8 cellular contexts compared by ENCODE assay signal in the genomic region with DNA sequence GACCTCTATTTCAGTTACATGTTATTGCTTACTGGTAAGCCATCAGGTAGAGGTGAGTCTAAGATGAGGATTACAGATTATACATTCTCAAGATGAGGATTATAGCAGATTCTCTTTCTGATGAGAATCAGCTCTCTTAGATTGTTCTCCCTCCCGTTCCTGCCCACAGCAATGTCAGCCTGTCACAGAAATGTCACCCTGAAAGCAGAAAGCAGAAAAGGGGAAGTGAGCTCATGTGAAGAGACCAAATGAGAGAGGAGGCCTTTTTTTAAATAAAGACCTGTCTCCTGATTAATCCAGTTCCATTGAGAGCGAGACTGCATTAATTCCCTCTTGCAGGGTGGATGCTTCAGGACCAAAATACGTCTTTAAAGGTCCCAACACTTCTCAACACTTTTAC.
DNase-seq lines count a peak whose midpoint lies in the region; ATAC-seq and TF ChIP-seq lines count a peak whose summit lies in the region.
"Had no signal": no experiment of that assay in that cellular context is flagged by ENCODE, and none has a peak within 500 bp of the region (broad histone marks: within the 10 kb centered on the region; RNA-seq: fewer than 3 reads in every experiment).

No MANE protein-coding gene starts in this region.

- no peaks in the 10 kb centered on the region for H3K27me3 ChIP-seq in MM.1S (replicated peaks; ENCODE audit: insufficient read depth, low read length)
- no peaks in the 10 kb centered on the region for H3K27me3 ChIP-seq in brain microvascular endothelial cell (replicated peaks)
- H3K27me3 ChIP-seq in right atrium auricular region = no peaks in the 10 kb centered on the region

- H3F3A ChIP-seq in MM.1S (ENCODE audit: insufficient read depth, low read length) = no peaks in the 10 kb centered on the region

- H3K9me2 ChIP-seq in MM.1S (replicated peaks; ENCODE audit: insufficient read depth, low read length) = no peaks in the 10 kb centered on the region

- TF ChIP-seq CTCF in MM.1S (IDR thresholded peaks at IDR 0.05; ENCODE audit: low read length) = no peak
- no peak for TF ChIP-seq CTCF in brain microvascular endothelial cell (IDR thresholded peaks at IDR 0.05; ENCODE audit: low read depth, low read length, missing control alignments)
- TF ChIP-seq CTCF in right atrium auricular region (IDR thresholded peaks at IDR 0.05) = no peak

- H3K9ac ChIP-seq in MM.1S (ENCODE audit: low read length) = no peak overlapping the region

- in situ Hi-C loops in brain microvascular endothelial cell (cut with HindIII; ENCODE audit: low pct_ligation_motif_present, low sequenced_read_pairs) = no loop called here

- no peaks in the 10 kb centered on the region for H3K9me3 ChIP-seq in MM.1S (replicated peaks; ENCODE audit: insufficient read depth, low read length)
- H3K9me3 ChIP-seq in right atrium auricular region = peaks cover 0 to 4% of the 10 kb centered on the region in 2 donors

- no peak overlapping the region for H3K4me3 Mint-ChIP-seq in stimulated activated memory B cell treated with anti-CD40 and anti-IgM and Interleukin-4, amounts not matched to agents 10 μg/mL and 1 μg/mL and 100 μg/mL, for 72 hours
- H3K4me3 Mint-ChIP-seq: nephron had no signal

- no peak overlapping the region for H3K27ac Mint-ChIP-seq in stimulated activated memory B cell treated with anti-CD40 and anti-IgM and Interleukin-4, amounts not matched to agents 10 μg/mL and 1 μg/mL and 100 μg/mL, for 72 hours
- H3K27ac Mint-ChIP-seq: nephron had no signal

- H3K36me3 ChIP-seq in MM.1S (replicated peaks; ENCODE audit: insufficient read depth, low read length) (no peaks in the 10 kb centered on the region), brain microvascular endothelial cell (replicated peaks) (no peaks in the 10 kb centered on the region), right atrium auricular region (no peaks in the 10 kb centered on the region)

- peak; percentile 99 for ATAC-seq in HG02870 (IDR thresholded peaks at IDR 0.05; ENCODE audit: unreplicated experiment)
- peak; percentile 68 for ATAC-seq in stimulated activated memory B cell treated with anti-CD40 and anti-IgM and Interleukin-4, amounts not matched to agents 10 μg/mL and 1 μg/mL and 100 μg/mL, for 72 hours

- H3K27me3 Mint-ChIP-seq in stimulated activated memory B cell treated with anti-CD40 and anti-IgM and Interleukin-4, amounts not matched to agents 10 μg/mL and 1 μg/mL and 100 μg/mL, for 72 hours = no peaks in the 10 kb centered on the region

- H3K4me2 ChIP-seq in MM.1S (ENCODE audit: low read depth, low read length) = no peak overlapping the region

- no peaks in the 10 kb centered on the region for H3K4me1 Mint-ChIP-seq in stimulated activated memory B cell treated with anti-CD40 and anti-IgM and Interleukin-4, amounts not matched to agents 10 μg/mL and 1 μg/mL and 100 μg/mL, for 72 hours
- H3K4me1 Mint-ChIP-seq: nephron had no signal

- H3K36me3 Mint-ChIP-seq in stimulated activated memory B cell treated with anti-CD40 and anti-IgM and Interleukin-4, amounts not matched to agents 10 μg/mL and 1 μg/mL and 100 μg/mL, for 72 hours = no peaks in the 10 kb centered on the region

- H3K9me3 Mint-ChIP-seq in stimulated activated memory B cell treated with anti-CD40 and anti-IgM and Interleukin-4, amounts not matched to agents 10 μg/mL and 1 μg/mL and 100 μg/mL, for 72 hours = no peaks in the 10 kb centered on the region
- H3K9me3 Mint-ChIP-seq: nephron had no signal

- DNase-seq in GM19240 (ENCODE audit: insufficient read length, low spot score) (peak; percentile 8), MM.1S (peak; percentile 34), brain microvascular endothelial cell (no peak), NCI-H2029 treated with DMSO at 0.1 percent for 48 hours (lab: John Stamatoyannopoulos, UW) (no peak), right atrium auricular region (ENCODE audit: low spot score) (no peak)

- H3K4me3 ChIP-seq in MM.1S (ENCODE audit: low read length) = no peak overlapping the region
- H3K4me3 ChIP-seq in brain microvascular endothelial cell (ENCODE audit: low read depth, low read length) = no peak overlapping the region
- H3K4me3 ChIP-seq in right atrium auricular region = no peak overlapping the region

- H3K4me1 ChIP-seq in MM.1S (ENCODE audit: low read length) (no peaks in the 10 kb centered on the region), right atrium auricular region (no peaks in the 10 kb centered on the region)

- 0 out of 2 replicates have a peak overlapping the region, but pooled peaks have one; percentile 15 for H2AFZ ChIP-seq in MM.1S (ENCODE audit: low read length)

- no peaks in the 10 kb centered on the region for H4K20me1 ChIP-seq in MM.1S (ENCODE audit: insufficient read depth, low read length)

- H3K79me2 ChIP-seq in MM.1S (ENCODE audit: low read length) = no peaks in the 10 kb centered on the region

- H3K27ac ChIP-seq in MM.1S (ENCODE audit: low read length) = no peak overlapping the region
- no peak overlapping the region for H3K27ac ChIP-seq in brain microvascular endothelial cell
- H3K27ac ChIP-seq in right atrium auricular region = no peak overlapping the region

Comparison
In these comparisons a context has a peak if more than half of its experiments do, and no peak if none do; other contexts are left out.
1. DNase-seq: peak in GM19240 (single experiment) and MM.1S (single experiment); none in brain microvascular endothelial cell (single experiment), NCI-H2029 treated with DMSO at 0.1 percent for 48 hours (single experiment) and right atrium auricular region (single experiment).